In genomic region chr13:80118099-80118498, GRCh38 we compare ENCODE assay signal across 10 cellular contexts.
"Had no signal": no experiment of that assay in that cellular context is flagged by ENCODE, and none has a peak within 500 bp of the region (broad histone marks: within the 10 kb centered on the region; RNA-seq: fewer than 3 reads in every experiment).

No MANE protein-coding gene starts in this region.

- H3K4me3 Mint-ChIP-seq: GM23338, H9, HFFc6 had no signal

- DNase-seq: GM23248, GOT3, H7, H9, HCEC 1CT, HFFc6 had no signal

- H3K9me3 ChIP-seq: HAP-1 had no signal

- H3K27ac ChIP-seq: GM23248 had no signal

- H3K4me3 ChIP-seq: GM23248, GM23338, HAP-1 had no signal

- H3K27ac Mint-ChIP-seq: GM23338, H9, HFFc6 had no signal

- H3K4me1 ChIP-seq: HAP-1 had no signal

- H3K9me3 Mint-ChIP-seq: GM23338, H9, HFFc6 had no signal

- ATAC-seq: GM23338, HCT116 had no signal

- H3K36me3 ChIP-seq: HAP-1 had no signal

- H3K4me2 ChIP-seq: GM23338 had no signal

- H3K9ac ChIP-seq: GM23248 had no signal

- FAIRE-seq: H1 had no signal

- H2AFZ ChIP-seq: GM23248, GM23338 had no signal
